Comparison of ENCODE assay signal across 19 cellular contexts in the genomic region with DNA sequence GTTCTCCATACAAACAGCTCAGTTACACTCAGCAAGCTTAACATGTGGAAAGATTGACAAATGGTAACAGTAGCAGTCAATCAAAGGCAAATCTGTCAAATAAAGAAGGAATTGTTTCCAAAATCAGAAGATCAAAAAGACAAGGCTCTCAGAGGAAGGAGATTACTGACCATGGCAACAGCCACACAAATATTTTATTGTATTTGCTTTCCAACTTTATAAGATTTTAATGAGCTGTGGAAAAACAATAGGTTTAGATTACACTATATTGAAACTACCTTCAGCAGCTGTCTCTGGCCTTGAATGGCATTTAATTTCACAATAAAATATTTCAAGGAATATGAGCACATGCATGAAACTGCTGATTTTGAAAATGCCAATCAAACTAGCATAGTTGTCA.
A peak's percentile ranks its signal among the peaks of the same experiment; 100 is the strongest.
DNase-seq lines count a peak whose midpoint lies in the region; ATAC-seq and TF ChIP-seq lines count a peak whose summit lies in the region.
"Had no signal": no experiment of that assay in that cellular context is flagged by ENCODE, and none has a peak within 500 bp of the region (broad histone marks: within the 10 kb centered on the region; RNA-seq: fewer than 3 reads in every experiment).

No MANE protein-coding gene starts in this region.

- H3K27ac Mint-ChIP-seq in activated CD8-positive, alpha-beta memory T cell treated with anti-CD3 and anti-CD28 coated beads, Interleukin-2, amount 10 ng/mL, durations not matched to agents 7 days and 5 days: no peak overlapping the region
- H3K27ac Mint-ChIP-seq: activated T-helper 17 cell treated with anti-CD3 and anti-CD28 coated beads, Interleukin-2, amount 50 U/mL, for 72 hours; IgD-negative memory B cell had no signal

- no peak for ATAC-seq in activated CD8-positive, alpha-beta memory T cell treated with anti-CD3 and anti-CD28 coated beads, Interleukin-2, amount 10 ng/mL, durations not matched to agents 7 days and 5 days
- ATAC-seq: activated T-helper 17 cell treated with anti-CD3 and anti-CD28 coated beads, Interleukin-2, amount 50 U/mL, for 72 hours; upper lobe of right lung had no signal

- H3K36me3 Mint-ChIP-seq in activated CD8-positive, alpha-beta memory T cell treated with anti-CD3 and anti-CD28 coated beads, Interleukin-2, amount 10 ng/mL, durations not matched to agents 7 days and 5 days: no peaks in the 10 kb centered on the region
- H3K36me3 Mint-ChIP-seq: IgD-negative memory B cell had no signal

- no peaks in the 10 kb centered on the region for H3K9me3 Mint-ChIP-seq in activated CD8-positive, alpha-beta memory T cell treated with anti-CD3 and anti-CD28 coated beads, Interleukin-2, amount 10 ng/mL, durations not matched to agents 7 days and 5 days (ENCODE audit: low read depth)
- H3K9me3 Mint-ChIP-seq: activated T-helper 17 cell treated with anti-CD3 and anti-CD28 coated beads, Interleukin-2, amount 50 U/mL, for 72 hours had no signal

- no peaks in the 10 kb centered on the region for H3K4me1 ChIP-seq in fibroblast of lung (ENCODE audit: control insufficient read depth, extremely low read depth, insufficient read depth, low read length)
- H3K4me1 ChIP-seq in tibial artery: peaks cover 0 to 43% (median 10%) of the 10 kb centered on the region in 4 donors
- H3K4me1 ChIP-seq: Caco-2, upper lobe of right lung had no signal

- H3K4me3 ChIP-seq in fibroblast of lung (replicated peaks in 1 of 4; ENCODE audit: control extremely low read depth in 1 of 4, insufficient read depth in 1 of 4, low read depth in 3 of 4, low read length in 4 of 4): no peak overlapping the region
- H3K4me3 ChIP-seq in tibial artery: no peak overlapping the region
- H3K4me3 ChIP-seq in dorsolateral prefrontal cortex: no peak overlapping the region
- H3K4me3 ChIP-seq: skin epidermis, upper lobe of right lung had no signal

- no peak overlapping the region for H3K27ac ChIP-seq in fibroblast of lung (ENCODE audit: insufficient read depth, low read length)
- peak overlapping the region; percentile 46 for H3K27ac ChIP-seq in tibial artery
- H3K27ac ChIP-seq in dorsolateral prefrontal cortex: no peak overlapping the region
- H3K27ac ChIP-seq: skin epidermis, upper lobe of right lung had no signal

- H3K4me2 ChIP-seq in fibroblast of lung (ENCODE audit: extremely low read depth, insufficient read depth, low read length): no peak overlapping the region

- H2AFZ ChIP-seq in fibroblast of lung (ENCODE audit: low read length): peak overlapping the region; percentile 23

- H3K9ac ChIP-seq in fibroblast of lung (ENCODE audit: insufficient read depth, low read length): no peak overlapping the region

- no peaks in the 10 kb centered on the region for H3K27me3 ChIP-seq in fibroblast of lung (ENCODE audit: control insufficient read depth, insufficient read depth, low read length)
- H3K27me3 ChIP-seq in tibial artery: no peaks in the 10 kb centered on the region
- H3K27me3 ChIP-seq in dorsolateral prefrontal cortex: no peaks in the 10 kb centered on the region
- H3K27me3 ChIP-seq: upper lobe of right lung had no signal

- H4K20me1 ChIP-seq in fibroblast of lung (ENCODE audit: control insufficient read depth, extremely low read depth, insufficient read depth, low read length): no peaks in the 10 kb centered on the region

- H3K4me1 Mint-ChIP-seq in activated CD8-positive, alpha-beta memory T cell treated with anti-CD3 and anti-CD28 coated beads, Interleukin-2, amount 10 ng/mL, durations not matched to agents 7 days and 5 days: no peaks in the 10 kb centered on the region
- H3K4me1 Mint-ChIP-seq: activated T-helper 17 cell treated with anti-CD3 and anti-CD28 coated beads, Interleukin-2, amount 50 U/mL, for 72 hours; IgD-negative memory B cell had no signal

- CTCF ChIA-PET in activated CD8-positive, alpha-beta memory T cell treated with anti-CD3 and anti-CD28 coated beads, Interleukin-2, amount 10 ng/mL, durations not matched to agents 7 days and 5 days (lab: Charles Lee): no interaction called here

- H3K9me3 ChIP-seq in fibroblast of lung (ENCODE audit: control insufficient read depth, insufficient read depth, low read depth, low read length) (no peaks in the 10 kb centered on the region), tibial artery (no peaks in the 10 kb centered on the region)
- H3K9me3 ChIP-seq: Caco-2, upper lobe of right lung had no signal

- TF ChIP-seq CTCF in fibroblast of lung (conservative IDR thresholded peaks at IDR 0.05 in 1 of 2, IDR thresholded peaks at IDR 0.05 in 1 of 2; ENCODE audit: low read depth in 1 of 2, low read length in 2 of 2): no peak
- no peak for TF ChIP-seq CTCF in tibial artery (IDR thresholded peaks at IDR 0.05)
- no peak for TF ChIP-seq CTCF in dorsolateral prefrontal cortex (IDR thresholded peaks at IDR 0.05 in 54 of 56, conservative IDR thresholded peaks at IDR 0.05 in 2 of 56; ENCODE audit: low read depth in 1 of 56, partially characterized antibody in 56 of 56)

- H3K4me3 Mint-ChIP-seq in activated CD8-positive, alpha-beta memory T cell treated with anti-CD3 and anti-CD28 coated beads, Interleukin-2, amount 10 ng/mL, durations not matched to agents 7 days and 5 days: no peak overlapping the region
- H3K4me3 Mint-ChIP-seq: activated T-helper 17 cell treated with anti-CD3 and anti-CD28 coated beads, Interleukin-2, amount 50 U/mL, for 72 hours; IgD-negative memory B cell had no signal

- no peaks in the 10 kb centered on the region for H3K27me3 Mint-ChIP-seq in activated CD8-positive, alpha-beta memory T cell treated with anti-CD3 and anti-CD28 coated beads, Interleukin-2, amount 10 ng/mL, durations not matched to agents 7 days and 5 days
- H3K27me3 Mint-ChIP-seq: IgD-negative memory B cell had no signal

- H3K36me3 ChIP-seq in fibroblast of lung (ENCODE audit: control insufficient read depth, insufficient read depth, low read length) (no peaks in the 10 kb centered on the region), tibial artery (peaks cover 0 to 1% (median 0%) of the 10 kb centered on the region in 3 donors)
- H3K36me3 ChIP-seq: upper lobe of right lung had no signal

- no peaks in the 10 kb centered on the region for H3K79me2 ChIP-seq in fibroblast of lung (ENCODE audit: control insufficient read depth, insufficient read depth, low read length)

- DNase-seq in NCI-H446 treated with DMSO at 0.1 percent for 48 hours (lab: John Stamatoyannopoulos, UW) (peak; percentile 1), NCI-H446 (lab: John Stamatoyannopoulos, UW) (no peak), NCI-H748 (lab: John Stamatoyannopoulos, UW; ENCODE audit: unreplicated experiment) (peak; percentile 74), fibroblast of lung (ENCODE audit: low read depth in 2 of 2) (no peak), tibial artery (no peak), dorsolateral prefrontal cortex (no peak)
- DNase-seq in activated CD8-positive, alpha-beta memory T cell treated with anti-CD3 and anti-CD28 coated beads, Interleukin-2, amount 10 ng/mL, durations not matched to agents 7 days and 5 days: no peak
- no peak for DNase-seq in stimulated activated CD4-positive, alpha-beta T cell treated with anti-CD3 and anti-CD28 coated beads, Interleukin-4, amount 100 ng/mL, for 24 hours
- DNase-seq: amygdala, Caco-2, HCEC 1CT, mammary epithelial cell, NCI-H1092, NCI-H226, SW 1271, upper lobe of right lung had no signal

- intact Hi-C loops in tibial artery (cut with DNase I; ENCODE audit: low total_unique reads): no loop called here
- intact Hi-C loops in dorsolateral prefrontal cortex (cut with DNase I): no loop called here

Comparison
In these comparisons a context has a peak if more than half of its experiments do, and no peak if none do; other contexts are left out.
1. DNase-seq: peak in NCI-H446 treated with DMSO at 0.1 percent for 48 hours (single experiment) and NCI-H748 (single experiment); none in NCI-H446 (0 of 2), fibroblast of lung (0 of 2), tibial artery (0 of 2), activated CD8-positive, alpha-beta memory T cell treated with anti-CD3 and anti-CD28 coated beads, Interleukin-2, amount 10 ng/mL, durations not matched to agents 7 days and 5 days (single experiment), stimulated activated CD4-positive, alpha-beta T cell treated with anti-CD3 and anti-CD28 coated beads, Interleukin-4, amount 100 ng/mL, for 24 hours (single experiment) and dorsolateral prefrontal cortex (0 of 10).
2. H3K27ac ChIP-seq: peak in tibial artery (2 of 2); none in fibroblast of lung (single experiment) and dorsolateral prefrontal cortex (0 of 59).